In genomic region chr3:120370463-120370862, GRCh38 we compare ENCODE assay signal across 15 cellular contexts. TPM values are rescaled to one million over a fixed set of nuclear protein-coding genes. Genes with fewer than 3 reads are reported as not detected.
DNase-seq lines count a peak whose midpoint lies in the region; ATAC-seq, FAIRE-seq and TF ChIP-seq lines count a peak whose summit lies in the region.
"Had no signal": no experiment of that assay in that cellular context is flagged by ENCODE, and none has a peak within 500 bp of the region (broad histone marks: within the 10 kb centered on the region; RNA-seq: fewer than 3 reads in every experiment).

No MANE protein-coding gene starts in this region.

- no peak for TF ChIP-seq RAD21 in GM12878 (IDR thresholded peaks at IDR 0.05; ENCODE audit: insufficient read depth, low read depth, low read length)

- no peaks in the 10 kb centered on the region for H3K36me3 ChIP-seq in GM12878 (ENCODE audit: control insufficient read depth in 2 of 2, insufficient read depth in 2 of 2, low read length in 1 of 2)
- H3K36me3 ChIP-seq: ascending aorta, ovary, SJCRH30 had no signal

- no peaks in the 10 kb centered on the region for H4K20me1 ChIP-seq in GM12878 (ENCODE audit: control insufficient read depth, insufficient read depth)

- H3K4me3 ChIP-seq in GM12878: no peak overlapping the region
- H3K4me3 ChIP-seq: ascending aorta, ovary, SJCRH30 had no signal

- BruUV-seq in GM12878 (replicated peaks; lab: Mats Ljungman, UMichigan): no TSS peak

- H3K9me3 ChIP-seq in GM12878 (replicated peaks; ENCODE audit: control insufficient read depth, insufficient read depth, low read length): no peaks in the 10 kb centered on the region; the same call in 2 of the 3 replicates
- H3K9me3 ChIP-seq: ascending aorta, ovary, SJCRH30 had no signal

- H3K4me2 ChIP-seq in GM12878 (ENCODE audit: control insufficient read depth, insufficient read depth): no peak overlapping the region

- H3K9ac ChIP-seq in GM12878 (ENCODE audit: control insufficient read depth, insufficient read depth, low read length): no peak overlapping the region

- H3K4me1 ChIP-seq in GM12878 (ENCODE audit: control insufficient read depth, insufficient read depth, low read length): no peaks in the 10 kb centered on the region
- H3K4me1 ChIP-seq: ascending aorta had no signal

- DNase-seq in GM12878 (ENCODE audit: low read depth, low spot score) (no peak), HCEC 1CT (no peak), HT-29 (ENCODE audit: low spot score) (no peak), AG20443 (ENCODE audit: low spot score) (no peak)
- DNase-seq: endodermal cell, GOT3, head of caudate nucleus, Kasumi-1, NCI-H2171, ovary, SJCRH30 had no signal

- CTCF ChIA-PET in GM12878 (lab: Yijun Ruan, JAX): no interaction called here

- in situ Hi-C loops in GM12878 (cut with MboI): no loop called here

- SMC1A ChIA-PET in GM12878 (lab: Charles Lee; ENCODE audit: uncharacterized antibody, unreplicated experiment): interaction anchor here (0.9 kb wide), 1 partner anchor 48 kb away, joined by 3 read pairs; no protein-coding TSS in a partner anchor

- intact Hi-C loops in GM12878 (cut with micrococcal nuclease; ENCODE audit: unreplicated experiment): no loop called here

- no peak overlapping the region for H3K27ac ChIP-seq in GM12878 (ENCODE audit: control insufficient read depth, insufficient read depth)
- H3K27ac ChIP-seq: ascending aorta, ovary, SJCRH30 had no signal

- RAD21 ChIA-PET in GM12878 (lab: Charles Lee; ENCODE audit: unreplicated experiment): no interaction called here

- no peak for TF ChIP-seq EP300 in GM12878 (IDR thresholded peaks at IDR 0.05; ENCODE audit: borderline replicate concordance in 1 of 2, control insufficient read depth in 1 of 2, low read depth in 2 of 2, low read length in 2 of 2)

- no peak for FAIRE-seq in GM12878 (lab: Jason Lieb, UNC)

- no peak for TF ChIP-seq CTCF in GM12878 (IDR thresholded peaks at IDR 0.05 in 2 of 3, conservative IDR thresholded peaks at IDR 0.05 in 1 of 3; ENCODE audit: control insufficient read depth in 2 of 3, extremely low read depth in 1 of 3, insufficient read depth in 1 of 3, low read depth in 3 of 3, low read length in 3 of 3)

- TF ChIP-seq POLR2A in GM12878 (IDR thresholded peaks at IDR 0.05; ENCODE audit: low read depth, low read length): no peak

- peak; percentile 55 for ATAC-seq in GM18858 (IDR thresholded peaks at IDR 0.05; ENCODE audit: unreplicated experiment)
- ATAC-seq in GM19463 (IDR thresholded peaks at IDR 0.05; ENCODE audit: unreplicated experiment): peak; percentile 39
- ATAC-seq in HG03108 (IDR thresholded peaks at IDR 0.05; ENCODE audit: unreplicated experiment): peak; percentile 48
- peak; percentile 34; the same call in 2 of the 3 replicates for ATAC-seq in GM12878

- H3K79me2 ChIP-seq in GM12878 (ENCODE audit: control insufficient read depth, insufficient read depth, low read length): no peaks in the 10 kb centered on the region

- peaks cover 0 to 3% of the 10 kb centered on the region in 2 experiments; a peak in 2 of 4 replicates for H3K27me3 ChIP-seq in GM12878 (replicated peaks in 1 of 2; ENCODE audit: control insufficient read depth in 2 of 2, insufficient read depth in 2 of 2, low read length in 1 of 2)
- H3K27me3 ChIP-seq: ascending aorta, ovary, SJCRH30 had no signal

- H2AFZ ChIP-seq in GM12878 (ENCODE audit: control insufficient read depth, low read depth, low read length): no peak overlapping the region

- POLR2A ChIA-PET in GM12878 (lab: Charles Lee): no interaction called here

TF ChIP-seq in GM12878, 131 proteins besides CTCF, POLR2A, EP300 and RAD21:
- TF ChIP-seq RB1 (IDR thresholded peaks at IDR 0.05; ENCODE audit: borderline replicate concordance) (no peak), PKNOX1 (IDR thresholded peaks at IDR 0.05) (peak; percentile 46)

RNA-seq across cellular contexts. Expression of gene LRRC58, which starts 21.3 kb away (rescaled TPM):
- total RNA-seq in GM12878 (2013; cell fraction: nucleolus; rRNA removed): 32.9 and 33.4 TPM in 2 replicates
- total RNA-seq in GM12878 (2014; rRNA removed): 28.5 and 33.2 TPM in 2 replicates
- 28.0 and 29.5 TPM in 2 replicates for total RNA-seq in GM12878 (2014; rRNA removed; fragmentation: Illumina TruSeq; extraction: Trizol)
- 17.9 and 19.7 TPM in 2 replicates for total RNA-seq in GM12878 (2021)
- polyA plus RNA-seq in GM12878 (2011; ENCODE audit: low read depth): 4.6 TPM
- 29.1 and 46.8 TPM in 2 replicates for polyA plus RNA-seq in GM12878 (2011; rRNA removed)
- polyA plus RNA-seq in GM12878 (2011; cell fraction: cytosol; rRNA removed): 12.1 and 12.6 TPM in 2 replicates
- polyA plus RNA-seq in GM12878 (2011; cell fraction: nucleus; rRNA removed): 5.3 and 6.1 TPM in 2 replicates
- 9.2 and 11.3 TPM in 2 replicates for polyA plus RNA-seq in GM12878 (2012)
- 25.0 and 28.0 TPM in 2 replicates for polyA plus RNA-seq in GM12878 (2014; fragmentation: Illumina TruSeq; extraction: Trizol)
- 1 to 10 TPM; 7.7 to 8.0 TPM for polyA plus RNA-seq in GM12878 (2014; fragmentation: Nextera tagmentation; extraction: Ambion mirVana)
- polyA plus RNA-seq in GM12878 (2014; rRNA removed): 12.9 and 14.8 TPM in 2 replicates
- polyA plus RNA-seq in GM12878 (2016; fragmentation: Nextera tagmentation; extraction: Ambion mirVana): 10 to 100 TPM; 17.7 to 17.9 TPM
- 25.7 and 34.4 TPM in 2 replicates for polyA minus RNA-seq in GM12878 (2011; rRNA and poly(A)+ RNA removed)
- 13.9 and 15.2 TPM in 2 replicates for polyA minus RNA-seq in GM12878 (2011; cell fraction: cytosol; rRNA and poly(A)+ RNA removed)
- 7.4 and 12.2 TPM in 2 replicates for polyA minus RNA-seq in GM12878 (2011; cell fraction: nucleus; rRNA and poly(A)+ RNA removed)
- 15.3 and 15.7 TPM in 2 replicates for total RNA-seq in HT-29 (2014; rRNA removed; shearing (Covaris generic))
